In the genomic region with DNA sequence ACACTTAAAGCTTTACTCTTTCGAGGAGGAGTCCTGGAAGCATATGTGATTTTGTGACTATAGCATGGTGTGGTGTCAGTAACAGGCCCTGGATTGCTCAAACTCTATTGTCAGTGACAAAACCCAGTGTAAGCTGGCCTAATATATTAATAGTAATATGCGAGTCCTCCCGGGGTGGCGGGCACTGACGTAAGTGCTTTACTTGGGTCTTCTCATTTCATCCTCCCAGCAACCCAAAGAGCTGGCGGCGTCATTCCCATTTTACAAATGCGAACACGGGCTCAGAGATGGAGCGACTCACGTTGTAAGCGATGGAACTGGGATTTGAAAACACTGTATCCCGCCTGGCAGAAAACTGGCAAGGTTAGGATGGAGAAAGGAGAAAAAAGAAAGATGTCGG, we compare ENCODE assay signal across 8 cellular contexts. TPM values are rescaled to one million over a fixed set of nuclear protein-coding genes. Genes with fewer than 3 reads are reported as not detected.
DNase-seq lines count a peak whose midpoint lies in the region; ATAC-seq, FAIRE-seq and TF ChIP-seq lines count a peak whose summit lies in the region.

No MANE protein-coding gene starts in this region.

- CTCF ChIA-PET in mammary epithelial cell (lab: Charles Lee; ENCODE audit: low non-redundant PET), result no interaction called here

- no peaks in the 10 kb centered on the region for H3K9me3 ChIP-seq in mammary epithelial cell (replicated peaks; ENCODE audit: insufficient read depth, low read length)
- H3K9me3 ChIP-seq in mucosa of rectum (ENCODE audit: control insufficient read depth in 2 of 2, low read length in 2 of 2), result no peaks in the 10 kb centered on the region

- H3K9ac ChIP-seq in mammary epithelial cell (ENCODE audit: insufficient read depth, low read length), result peak overlapping the region; percentile 67
- H3K9ac ChIP-seq in mucosa of rectum (ENCODE audit: low read depth in 1 of 2, low read length in 2 of 2), result peak overlapping the region; percentile 84 to 86

- no peaks in the 10 kb centered on the region for H4K20me1 ChIP-seq in mammary epithelial cell (ENCODE audit: insufficient read depth, low read length)

- in situ Hi-C loops in mammary epithelial cell (cut with MboI; ENCODE audit: low sequenced_read_pairs in 2 of 2), result no loop called here

- intact Hi-C loops in mammary epithelial cell (cut with micrococcal nuclease), result loop anchor here (1.0 kb wide), 1 partner anchor 29 kb away; a partner anchor contains a TSS

- H2AFZ ChIP-seq in ACC112 (ENCODE audit: low read length, unreplicated experiment) (peak overlapping the region; percentile 63), mammary epithelial cell (ENCODE audit: low read depth, low read length) (peak overlapping the region; percentile 98)

- peak overlapping the region; percentile 95 for H3K4me3 ChIP-seq in ACC112 (ENCODE audit: low read depth, low read length)
- peak overlapping the region; percentile 99 for H3K4me3 ChIP-seq in HL-60 (replicated peaks; ENCODE audit: insufficient read depth, low read length)
- H3K4me3 ChIP-seq in mammary epithelial cell (replicated peaks in 1 of 3; ENCODE audit: insufficient read depth in 1 of 3, low read depth in 2 of 3, low read length in 3 of 3), result peak overlapping the region; percentile 85 to 99 (median 96)
- H3K4me3 ChIP-seq in mucosa of rectum (ENCODE audit: low read length in 2 of 2), result peak overlapping the region; percentile 87 to 97

- peak overlapping the region; percentile 94 for H3K4me2 ChIP-seq in mammary epithelial cell (ENCODE audit: insufficient read depth, low read depth, low read length)

- DNase-seq in HL-60 (ENCODE audit: low read depth in 1 of 2, low spot score in 1 of 2) (no peak), mammary epithelial cell (peak; percentile 9), D721Med (ENCODE audit: insufficient read length, low spot score) (no peak), midbrain (lab: John Stamatoyannopoulos, UW) (no peak)

- WGBS in mammary epithelial cell (ENCODE audit: low coverage, missing lambda C conversion rate), result 38% methylated on average over 14 of the region's 14 CpGs

- FAIRE-seq in D721Med (lab: Jason Lieb, UNC), result no peak

- no peak for TF ChIP-seq CTCF in HL-60 (IDR thresholded peaks at IDR 0.05; ENCODE audit: insufficient read depth, low read length)
- TF ChIP-seq CTCF in mammary epithelial cell (conservative IDR thresholded peaks at IDR 0.05 in 1 of 2, IDR thresholded peaks at IDR 0.05 in 1 of 2; ENCODE audit: extremely low read depth in 1 of 2, insufficient read depth in 1 of 2, low read depth in 1 of 2, low read length in 2 of 2), result no peak
- no peak for TF ChIP-seq CTCF in D721Med (IDR thresholded peaks at IDR 0.05; ENCODE audit: insufficient read depth, missing control alignments)

- peaks cover 5% of the 10 kb centered on the region for H3K4me1 ChIP-seq in ACC112 (ENCODE audit: control insufficient read depth, insufficient read depth, low read length, unreplicated experiment)
- peaks cover 5% of the 10 kb centered on the region for H3K4me1 ChIP-seq in mammary epithelial cell (ENCODE audit: insufficient read depth, low read length)
- peaks cover 21 to 24% of the 10 kb centered on the region in 2 donors for H3K4me1 ChIP-seq in mucosa of rectum (ENCODE audit: control insufficient read depth in 2 of 2, insufficient read depth in 2 of 2, low read length in 2 of 2)

- H3K27me3 ChIP-seq in ACC112 (ENCODE audit: insufficient read depth, low read length) (no peaks in the 10 kb centered on the region), HL-60 (ENCODE audit: insufficient read depth, poor library complexity, severe bottlenecking) (no peaks in the 10 kb centered on the region), mammary epithelial cell (ENCODE audit: insufficient read depth, low read length) (no peaks in the 10 kb centered on the region), mucosa of rectum (ENCODE audit: control insufficient read depth in 2 of 2, insufficient read depth in 2 of 2, low read length in 2 of 2) (no peaks in the 10 kb centered on the region)

- TSS peak; percentile 38 for BruUV-seq in mammary epithelial cell (replicated peaks; lab: Mats Ljungman, UMichigan)

- ATAC-seq in GM19395 (IDR thresholded peaks at IDR 0.05; ENCODE audit: unreplicated experiment) (no peak), HG03025 (IDR thresholded peaks at IDR 0.05; ENCODE audit: low FRiP score, unreplicated experiment) (no peak)

- H3K79me2 ChIP-seq in ACC112 (ENCODE audit: control insufficient read depth, insufficient read depth, low read length, unreplicated experiment) (peaks cover 15% of the 10 kb centered on the region), mammary epithelial cell (ENCODE audit: insufficient read depth, low read length) (peaks cover 25% of the 10 kb centered on the region)

- dilution Hi-C loops in mammary epithelial cell (cut with HindIII; ENCODE audit: low sequenced_read_pairs), result no loop called here

- H3K27ac ChIP-seq in ACC112 (ENCODE audit: low read depth, low read length) (no peak overlapping the region), HL-60 (replicated peaks) (peak overlapping the region; percentile 56), mammary epithelial cell (ENCODE audit: insufficient read depth, low read depth, low read length) (peak overlapping the region; percentile 27), mucosa of rectum (ENCODE audit: low read depth in 2 of 2, low read length in 2 of 2) (peak overlapping the region; percentile 96)

- H3K36me3 ChIP-seq in ACC112 (ENCODE audit: insufficient read depth, low read length) (no peaks in the 10 kb centered on the region), mammary epithelial cell (ENCODE audit: insufficient read depth, low read length) (no peaks in the 10 kb centered on the region), mucosa of rectum (ENCODE audit: control insufficient read depth in 2 of 2, insufficient read depth in 2 of 2, low read length in 2 of 2) (peaks cover 7 to 10% of the 10 kb centered on the region in 2 donors)

RNA-seq across cellular contexts. Expression of a gene that starts 0.6 kb away (rescaled TPM):
- 10 to 100 TPM; 13.2 to 14.6 TPM for total RNA-seq in mammary epithelial cell
- 1.6 TPM for polyA plus RNA-seq in mammary epithelial cell
- 1.1 TPM for polyA minus RNA-seq in mammary epithelial cell

RNA-seq across cellular contexts. Expression of a gene that starts 28.8 kb away (rescaled TPM):
- total RNA-seq in mammary epithelial cell, result 100 to 1,000 TPM in 1 of 2 donors, 10 to 100 TPM in 1; 24.5 to 158 TPM
- polyA plus RNA-seq in mammary epithelial cell, result 43.1 TPM
- 113 TPM for polyA minus RNA-seq in mammary epithelial cell

RNA-seq across cellular contexts. Expression of a gene that starts 41.4 kb away (rescaled TPM):
- total RNA-seq in mammary epithelial cell, result under 1 TPM in 1 of 2 donors, not detected in 1; 0.61 TPM
- polyA plus RNA-seq in mammary epithelial cell, result 0.15 TPM
- not detected for polyA minus RNA-seq in mammary epithelial cell
